ENCODE assay signal across 9 cellular contexts in the genomic region with DNA sequence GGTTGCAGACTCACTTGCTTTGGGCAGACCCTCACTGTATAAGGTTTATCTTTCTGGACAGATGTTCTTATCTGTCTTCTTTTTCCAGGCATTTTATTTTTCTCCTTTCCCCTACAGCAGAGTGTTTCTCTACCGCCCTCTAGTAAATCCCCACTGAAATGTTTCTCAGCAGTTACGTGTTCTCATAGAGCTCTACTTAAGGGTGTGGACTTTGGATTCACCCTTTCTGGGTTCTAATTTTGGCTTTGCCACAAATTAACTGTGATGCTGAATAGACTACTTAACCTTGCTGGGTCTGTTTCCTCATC. TPM values are rescaled to one million over a fixed set of nuclear protein-coding genes. Genes with fewer than 3 reads are reported as not detected.
DNase-seq lines count a peak whose midpoint lies in the region; ATAC-seq, FAIRE-seq and TF ChIP-seq lines count a peak whose summit lies in the region.
"Had no signal": no experiment of that assay in that cellular context is flagged by ENCODE, and none has a peak within 500 bp of the region (broad histone marks: within the 10 kb centered on the region; RNA-seq: fewer than 3 reads in every experiment).

No MANE protein-coding gene starts in this region.

- no peak for ATAC-seq in naive thymus-derived CD8-positive, alpha-beta T cell
- ATAC-seq in HG03196 (IDR thresholded peaks at IDR 0.05; ENCODE audit: unreplicated experiment), result no peak

- H3K27me3 Mint-ChIP-seq in activated naive CD4-positive, alpha-beta T cell treated with anti-CD3 and anti-CD28 coated beads for 36 hours (ENCODE audit: low read depth), result no peaks in the 10 kb centered on the region
- H3K27me3 Mint-ChIP-seq in naive thymus-derived CD8-positive, alpha-beta T cell, result no peaks in the 10 kb centered on the region

- intact Hi-C loops in activated naive CD4-positive, alpha-beta T cell treated with anti-CD3 and anti-CD28 coated beads for 36 hours (cut with micrococcal nuclease), result loop anchor here (1.0 to 10.0 kb wide), 2 partner anchors 422 to 916 kb away; a partner anchor contains a TSS
- intact Hi-C loops in prostate gland (cut with DNase I), result loop anchor here (10.0 kb wide), 2 partner anchors 106 to 146 kb away; no protein-coding TSS in a partner anchor

- 21% methylated on average over 2 of the region's 2 CpGs for WGBS in prostate gland

- CTCF ChIA-PET in activated naive CD4-positive, alpha-beta T cell treated with anti-CD3 and anti-CD28 coated beads for 36 hours (lab: Charles Lee), result interaction anchor here (0.7 to 2.8 kb wide), 13 partner anchors 9 to 422 kb away, joined by 3 to 12 read pairs (median 5); a partner anchor contains a TSS

- no peaks in the 10 kb centered on the region for H3K27me3 ChIP-seq in bronchial epithelial cell (ENCODE audit: control insufficient read depth, insufficient read depth, low read length)
- H3K27me3 ChIP-seq in prostate gland (replicated peaks; ENCODE audit: insufficient read depth), result no peaks in the 10 kb centered on the region

- H3K4me3 ChIP-seq in bronchial epithelial cell (ENCODE audit: low read depth, low read length) (no peak overlapping the region), prostate gland (no peak overlapping the region)

- no peak overlapping the region for H3K27ac ChIP-seq in prostate gland

- peaks cover 42% of the 10 kb centered on the region for H3K4me1 Mint-ChIP-seq in activated naive CD4-positive, alpha-beta T cell treated with anti-CD3 and anti-CD28 coated beads for 36 hours (ENCODE audit: low read depth)
- peaks cover 21 to 54% (median 42%) of the 10 kb centered on the region in 4 donors for H3K4me1 Mint-ChIP-seq in naive thymus-derived CD8-positive, alpha-beta T cell

- peaks cover 39% of the 10 kb centered on the region for H3K36me3 Mint-ChIP-seq in activated naive CD4-positive, alpha-beta T cell treated with anti-CD3 and anti-CD28 coated beads for 36 hours (ENCODE audit: low read depth)
- peaks cover 4 to 52% (median 8%) of the 10 kb centered on the region in 3 donors for H3K36me3 Mint-ChIP-seq in naive thymus-derived CD8-positive, alpha-beta T cell

- DNase-seq in activated naive CD4-positive, alpha-beta T cell treated with anti-CD3 and anti-CD28 coated beads for 36 hours, result no peak
- no peak for DNase-seq in activated naive CD4-positive, alpha-beta T cell treated with Interleukin-2 at 50 U/mL for 16 hours
- DNase-seq in NCI-H2227 treated with DMSO at 0.1 percent for 48 hours (lab: John Stamatoyannopoulos, UW) (peak; percentile 25), bronchial epithelial cell (ENCODE audit: low read depth) (peak; percentile 51), CD1c-positive myeloid dendritic cell (ENCODE audit: extremely low spot score) (no peak), prostate gland (ENCODE audit: low spot score) (no peak)
- peak in 1 of 10 donors; percentile 27 for DNase-seq in naive thymus-derived CD8-positive, alpha-beta T cell

- TF ChIP-seq CTCF in bronchial epithelial cell (IDR thresholded peaks at IDR 0.05; ENCODE audit: insufficient read depth, low read length, severe bottlenecking) (peak; percentile 46), prostate gland (IDR thresholded peaks at IDR 0.05) (peak in 1 of 4 experiments; percentile 18)

- H3K36me3 ChIP-seq in bronchial epithelial cell (ENCODE audit: control insufficient read depth, insufficient read depth, low read length) (peaks cover 15% of the 10 kb centered on the region), prostate gland (no peaks in the 10 kb centered on the region)

- H3K4me1 ChIP-seq in prostate gland (replicated peaks), result peaks cover 6% of the 10 kb centered on the region

- H3K9me3 Mint-ChIP-seq in activated naive CD4-positive, alpha-beta T cell treated with anti-CD3 and anti-CD28 coated beads for 36 hours, result no peaks in the 10 kb centered on the region
- H3K9me3 Mint-ChIP-seq in naive thymus-derived CD8-positive, alpha-beta T cell, result no peaks in the 10 kb centered on the region

- H3K27ac Mint-ChIP-seq in activated naive CD4-positive, alpha-beta T cell treated with anti-CD3 and anti-CD28 coated beads for 36 hours, result peak overlapping the region; percentile 95
- peak overlapping the region in 9 of 10 donors; percentile 52 to 99 (median 96) for H3K27ac Mint-ChIP-seq in naive thymus-derived CD8-positive, alpha-beta T cell

- POLR2A ChIA-PET in naive thymus-derived CD8-positive, alpha-beta T cell (lab: Charles Lee), result interaction anchor here (1.3 to 4.2 kb wide), 4 partner anchors 27 to 187 kb away, joined by 4 to 119 read pairs (median 27); a partner anchor contains a TSS

- H3K9me3 ChIP-seq in prostate gland, result no peaks in the 10 kb centered on the region
- H3K9me3 ChIP-seq: HAP-1 had no signal

- H3K4me3 Mint-ChIP-seq in activated naive CD4-positive, alpha-beta T cell treated with anti-CD3 and anti-CD28 coated beads for 36 hours, result peak overlapping the region; percentile 95
- H3K4me3 Mint-ChIP-seq in naive thymus-derived CD8-positive, alpha-beta T cell, result peak overlapping the region in 8 of 10 donors; percentile 64 to 99 (median 96)

- TF ChIP-seq POLR2A in prostate gland (IDR thresholded peaks at IDR 0.05), result no peak

- FAIRE-seq in bronchial epithelial cell (lab: Jason Lieb, UNC), result no peak

RNA-seq across cellular contexts. Expression of a gene that starts 2.0 kb away (rescaled TPM):
- total RNA-seq in activated naive CD4-positive, alpha-beta T cell treated with anti-CD3 and anti-CD28 coated beads for 36 hours, result 10 to 100 TPM; 45.3 to 47.5 TPM
- total RNA-seq in bronchial epithelial cell (55.4 and 67.9 TPM in 2 replicates), prostate gland (10 to 100 TPM; 49.1 to 66.0 TPM)
- 10 to 100 TPM; 66.6 to 69.6 TPM for total RNA-seq in naive thymus-derived CD8-positive, alpha-beta T cell
- 10 to 100 TPM; 35.0 to 41.5 (median 39.8) TPM for polyA plus RNA-seq in naive thymus-derived CD8-positive, alpha-beta T cell

RNA-seq across cellular contexts. Expression of a gene that starts 26.3 kb away (rescaled TPM):
- 100 to 1,000 TPM; 371 to 385 TPM for total RNA-seq in activated naive CD4-positive, alpha-beta T cell treated with anti-CD3 and anti-CD28 coated beads for 36 hours
- 123 and 210 TPM in 2 replicates for total RNA-seq in bronchial epithelial cell
- 100 to 1,000 TPM; 140 to 142 TPM for total RNA-seq in naive thymus-derived CD8-positive, alpha-beta T cell
- 100 to 1,000 TPM; 194 to 214 (median 209) TPM for polyA plus RNA-seq in naive thymus-derived CD8-positive, alpha-beta T cell
- 100 to 1,000 TPM in 1 of 2 donors, 10 to 100 TPM in 1; 89.4 to 145 TPM for total RNA-seq in prostate gland

RNA-seq across cellular contexts. Expression of a gene that starts 26.4 kb away (rescaled TPM):
- 10 to 100 TPM; 78.6 to 79.0 TPM for total RNA-seq in activated naive CD4-positive, alpha-beta T cell treated with anti-CD3 and anti-CD28 coated beads for 36 hours
- total RNA-seq in bronchial epithelial cell, result 21.6 and 24.6 TPM in 2 replicates
- total RNA-seq in naive thymus-derived CD8-positive, alpha-beta T cell, result 10 to 100 TPM; 89.8 to 92.1 TPM
- polyA plus RNA-seq in naive thymus-derived CD8-positive, alpha-beta T cell, result 100 to 1,000 TPM in 2 of 3 donors, 10 to 100 TPM in 1; 96.4 to 137 (median 125) TPM
- total RNA-seq in prostate gland, result 100 to 1,000 TPM in 1 of 2 donors, 10 to 100 TPM in 1; 89.7 to 116 TPM

RNA-seq across cellular contexts. Expression of a gene that starts 54.9 kb away (rescaled TPM):
- total RNA-seq in activated naive CD4-positive, alpha-beta T cell treated with anti-CD3 and anti-CD28 coated beads for 36 hours, result 10 to 100 TPM; 63.3 to 66.8 TPM
- total RNA-seq in bronchial epithelial cell, result 27.6 and 32.0 TPM in 2 replicates
- total RNA-seq in naive thymus-derived CD8-positive, alpha-beta T cell, result 10 to 100 TPM; 76.5 to 84.6 TPM
- polyA plus RNA-seq in naive thymus-derived CD8-positive, alpha-beta T cell, result 100 to 1,000 TPM; 226 to 291 (median 250) TPM
- 100 to 1,000 TPM; 107 to 169 TPM for total RNA-seq in prostate gland

RNA-seq across cellular contexts. Expression of a gene that starts 55.7 kb away (rescaled TPM):
- total RNA-seq in activated naive CD4-positive, alpha-beta T cell treated with anti-CD3 and anti-CD28 coated beads for 36 hours, result not detected
- total RNA-seq in bronchial epithelial cell (not detected in 2 replicates), prostate gland (not detected)
- not detected for total RNA-seq in naive thymus-derived CD8-positive, alpha-beta T cell
- polyA plus RNA-seq in naive thymus-derived CD8-positive, alpha-beta T cell, result not detected

Comparison
In these comparisons a context has a peak if more than half of its experiments do, and no peak if none do; other contexts are left out.
1. DNase-seq: peak in NCI-H2227 treated with DMSO at 0.1 percent for 48 hours (single experiment) and bronchial epithelial cell (single experiment); none in activated naive CD4-positive, alpha-beta T cell treated with anti-CD3 and anti-CD28 coated beads for 36 hours (single experiment), activated naive CD4-positive, alpha-beta T cell treated with Interleukin-2 at 50 U/mL for 16 hours (single experiment), CD1c-positive myeloid dendritic cell (single experiment) and prostate gland (single experiment).